In genomic region chr11:6319001-6319878, GRCh38 we compare ENCODE assay signal across 8 cellular contexts. TPM values are rescaled to one million over a fixed set of nuclear protein-coding genes. Genes with fewer than 3 reads are reported as not detected.
DNase-seq lines count a peak whose midpoint lies in the region; ATAC-seq and TF ChIP-seq lines count a peak whose summit lies in the region.

No MANE protein-coding gene starts in this region.

- peaks cover 2% of the 10 kb centered on the region for H3K36me3 Mint-ChIP-seq in activated naive CD8-positive, alpha-beta T cell treated with anti-CD3 and anti-CD28 coated beads, Interleukin-2, amount 10 ng/mL, durations not matched to agents 7 days and 5 days

- H3K27me3 Mint-ChIP-seq in activated naive CD8-positive, alpha-beta T cell treated with anti-CD3 and anti-CD28 coated beads, Interleukin-2, amount 10 ng/mL, durations not matched to agents 7 days and 5 days: peaks cover 43% of the 10 kb centered on the region

- TF ChIP-seq CTCF in heart right ventricle (IDR thresholded peaks at IDR 0.05): peak in 2 of 9 donors; percentile 10 to 27

- H3K4me3 ChIP-seq in heart right ventricle (peak overlapping the region; percentile 54 to 79 (median 66)), skeletal muscle cell (ENCODE audit: low read depth, low read length) (peak overlapping the region; percentile 69)

- intact Hi-C loops in heart right ventricle (cut with DNase I): loop anchor here in 9 of 10 donors (2.0 to 10.0 kb wide), 8 partner anchors 33 to 297 kb away; partner anchors contain the start of genes FHIP1B (in 3 of the 9) and CNGA4 (in 1 of the 9)

- H3K4me1 Mint-ChIP-seq in activated naive CD8-positive, alpha-beta T cell treated with anti-CD3 and anti-CD28 coated beads, Interleukin-2, amount 10 ng/mL, durations not matched to agents 7 days and 5 days: peaks cover 19% of the 10 kb centered on the region

- WGBS in heart right ventricle, 2 donors: 1 to 5% methylated on average over 47 of the region's 47 CpGs

- H3K27ac Mint-ChIP-seq in activated naive CD8-positive, alpha-beta T cell treated with anti-CD3 and anti-CD28 coated beads, Interleukin-2, amount 10 ng/mL, durations not matched to agents 7 days and 5 days: no peak overlapping the region

- H3K27me3 ChIP-seq in heart right ventricle: peaks cover 0 to 26% (median 0%) of the 10 kb centered on the region in 7 donors

- H3K4me3 Mint-ChIP-seq in activated naive CD8-positive, alpha-beta T cell treated with anti-CD3 and anti-CD28 coated beads, Interleukin-2, amount 10 ng/mL, durations not matched to agents 7 days and 5 days: peak overlapping the region; percentile 77

- H3K9me3 ChIP-seq in heart right ventricle: no peaks in the 10 kb centered on the region

- H3K27ac ChIP-seq in heart right ventricle: peak overlapping the region; percentile 97 to 100 (median 99)

- peak; percentile 3 for ATAC-seq in GM19025 (IDR thresholded peaks at IDR 0.05; ENCODE audit: low read depth, unreplicated experiment)
- ATAC-seq in activated naive CD8-positive, alpha-beta T cell treated with anti-CD3 and anti-CD28 coated beads, Interleukin-2, amount 10 ng/mL, durations not matched to agents 7 days and 5 days (ENCODE audit: low read depth): no peak
- ATAC-seq in heart right ventricle: peak; percentile 42 to 72 (median 66)
- no peak for ATAC-seq in GM18868 (IDR thresholded peaks at IDR 0.05; ENCODE audit: unreplicated experiment)

- DNase-seq in activated naive CD8-positive, alpha-beta T cell treated with anti-CD3 and anti-CD28 coated beads, Interleukin-2, amount 10 ng/mL, durations not matched to agents 7 days and 5 days: no peak
- DNase-seq in heart right ventricle (peak; percentile 59 to 67), skeletal muscle cell (ENCODE audit: low read depth) (no peak), NCI-H2107 treated with DMSO at 0.1 percent for 48 hours (lab: John Stamatoyannopoulos, UW; ENCODE audit: unreplicated experiment) (no peak), NCI-H1930 (lab: John Stamatoyannopoulos, UW) (no peak), NCI-H128 (lab: John Stamatoyannopoulos, UW; ENCODE audit: unreplicated experiment) (no peak)

- peaks cover 0 to 3% (median 0%) of the 10 kb centered on the region in 9 donors for H3K36me3 ChIP-seq in heart right ventricle

- H3K4me1 ChIP-seq in heart right ventricle: peaks cover 6 to 71% (median 49%) of the 10 kb centered on the region in 9 donors

- POLR2A ChIA-PET in activated naive CD8-positive, alpha-beta T cell treated with anti-CD3 and anti-CD28 coated beads, Interleukin-2, amount 10 ng/mL, durations not matched to agents 7 days and 5 days (lab: Charles Lee): interaction anchor here (0.6 to 1.7 kb wide), 3 partner anchors 21 to 89 kb away, joined by 3 to 4 read pairs (median 3); partner anchors contain the start of gene SMPD1

- no peaks in the 10 kb centered on the region for H3K9me3 Mint-ChIP-seq in activated naive CD8-positive, alpha-beta T cell treated with anti-CD3 and anti-CD28 coated beads, Interleukin-2, amount 10 ng/mL, durations not matched to agents 7 days and 5 days

RNA-seq across cellular contexts. Expression of gene CAVIN3, which starts 1.1 kb away (rescaled TPM):
- 1 to 10 TPM; 1.4 to 1.6 TPM for total RNA-seq in activated naive CD8-positive, alpha-beta T cell treated with anti-CD3 and anti-CD28 coated beads, Interleukin-2, amount 10 ng/mL, durations not matched to agents 7 days and 5 days
- total RNA-seq in heart right ventricle: 100 to 1,000 TPM in 1 of 10 donors, 10 to 100 TPM in 9; 39.3 to 117 (median 46.0) TPM
- polyA plus RNA-seq in heart right ventricle: 100 to 1,000 TPM; 150 to 186 TPM

RNA-seq across cellular contexts. Expression of gene CCKBR, which starts 59.6 kb away (rescaled TPM):
- total RNA-seq in activated naive CD8-positive, alpha-beta T cell treated with anti-CD3 and anti-CD28 coated beads, Interleukin-2, amount 10 ng/mL, durations not matched to agents 7 days and 5 days: not detected
- not detected for total RNA-seq in heart right ventricle
- polyA plus RNA-seq in heart right ventricle: under 1 TPM in 1 of 2 donors, not detected in 1; 0.15 TPM

Comparison
In these comparisons a context has a peak if more than half of its experiments do, and no peak if none do; other contexts are left out.
1. ATAC-seq: peak in GM19025 (single experiment) and heart right ventricle (8 of 8); none in activated naive CD8-positive, alpha-beta T cell treated with anti-CD3 and anti-CD28 coated beads, Interleukin-2, amount 10 ng/mL, durations not matched to agents 7 days and 5 days (single experiment) and GM18868 (single experiment).
2. DNase-seq: peak in heart right ventricle (2 of 2); none in activated naive CD8-positive, alpha-beta T cell treated with anti-CD3 and anti-CD28 coated beads, Interleukin-2, amount 10 ng/mL, durations not matched to agents 7 days and 5 days (single experiment), skeletal muscle cell (single experiment), NCI-H2107 treated with DMSO at 0.1 percent for 48 hours (single experiment), NCI-H1930 (0 of 2) and NCI-H128 (single experiment).
3. RNA of gene CAVIN3, which starts 1.1 kb away (total RNA-seq): 39.3 to 117 TPM in heart right ventricle; 1.4 to 1.6 TPM in activated naive CD8-positive, alpha-beta T cell treated with anti-CD3 and anti-CD28 coated beads, Interleukin-2, amount 10 ng/mL, durations not matched to agents 7 days and 5 days; every median in the first group is over 10 times any median in the second.